Comparison of ENCODE assay signal across 1 cellular context in genomic region chr5:156200938-156201792, GRCh38.
TF ChIP-seq lines count a peak whose summit lies in the region.

No MANE protein-coding gene starts in this region.

TF ChIP-seq in WTC11, 78 proteins besides CTCF, POLR2A, EP300 and RAD21 (continued from another document):
- TF ChIP-seq, protein P1, sequence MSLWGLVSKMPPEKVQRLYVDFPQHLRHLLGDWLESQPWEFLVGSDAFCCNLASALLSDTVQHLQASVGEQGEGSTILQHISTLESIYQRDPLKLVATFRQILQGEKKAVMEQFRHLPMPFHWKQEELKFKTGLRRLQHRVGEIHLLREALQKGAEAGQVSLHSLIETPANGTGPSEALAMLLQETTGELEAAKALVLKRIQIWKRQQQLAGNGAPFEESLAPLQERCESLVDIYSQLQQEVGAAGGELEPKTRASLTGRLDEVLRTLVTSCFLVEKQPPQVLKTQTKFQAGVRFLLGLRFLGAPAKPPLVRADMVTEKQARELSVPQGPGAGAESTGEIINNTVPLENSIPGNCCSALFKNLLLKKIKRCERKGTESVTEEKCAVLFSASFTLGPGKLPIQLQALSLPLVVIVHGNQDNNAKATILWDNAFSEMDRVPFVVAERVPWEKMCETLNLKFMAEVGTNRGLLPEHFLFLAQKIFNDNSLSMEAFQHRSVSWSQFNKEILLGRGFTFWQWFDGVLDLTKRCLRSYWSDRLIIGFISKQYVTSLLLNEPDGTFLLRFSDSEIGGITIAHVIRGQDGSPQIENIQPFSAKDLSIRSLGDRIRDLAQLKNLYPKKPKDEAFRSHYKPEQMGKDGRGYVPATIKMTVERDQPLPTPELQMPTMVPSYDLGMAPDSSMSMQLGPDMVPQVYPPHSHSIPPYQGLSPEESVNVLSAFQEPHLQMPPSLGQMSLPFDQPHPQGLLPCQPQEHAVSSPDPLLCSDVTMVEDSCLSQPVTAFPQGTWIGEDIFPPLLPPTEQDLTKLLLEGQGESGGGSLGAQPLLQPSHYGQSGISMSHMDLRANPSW (CRISPR knock-in tag; conservative IDR thresholded peaks at IDR 0.05; ENCODE audit: low read depth): no peak
- TF ChIP-seq ELF4 (CRISPR knock-in tag; IDR thresholded peaks at IDR 0.05; ENCODE audit: low read depth) (no peak), E2F4 (CRISPR knock-in tag; IDR thresholded peaks at IDR 0.05; ENCODE audit: borderline replicate concordance, low read depth) (no peak)
